In the genomic region with DNA sequence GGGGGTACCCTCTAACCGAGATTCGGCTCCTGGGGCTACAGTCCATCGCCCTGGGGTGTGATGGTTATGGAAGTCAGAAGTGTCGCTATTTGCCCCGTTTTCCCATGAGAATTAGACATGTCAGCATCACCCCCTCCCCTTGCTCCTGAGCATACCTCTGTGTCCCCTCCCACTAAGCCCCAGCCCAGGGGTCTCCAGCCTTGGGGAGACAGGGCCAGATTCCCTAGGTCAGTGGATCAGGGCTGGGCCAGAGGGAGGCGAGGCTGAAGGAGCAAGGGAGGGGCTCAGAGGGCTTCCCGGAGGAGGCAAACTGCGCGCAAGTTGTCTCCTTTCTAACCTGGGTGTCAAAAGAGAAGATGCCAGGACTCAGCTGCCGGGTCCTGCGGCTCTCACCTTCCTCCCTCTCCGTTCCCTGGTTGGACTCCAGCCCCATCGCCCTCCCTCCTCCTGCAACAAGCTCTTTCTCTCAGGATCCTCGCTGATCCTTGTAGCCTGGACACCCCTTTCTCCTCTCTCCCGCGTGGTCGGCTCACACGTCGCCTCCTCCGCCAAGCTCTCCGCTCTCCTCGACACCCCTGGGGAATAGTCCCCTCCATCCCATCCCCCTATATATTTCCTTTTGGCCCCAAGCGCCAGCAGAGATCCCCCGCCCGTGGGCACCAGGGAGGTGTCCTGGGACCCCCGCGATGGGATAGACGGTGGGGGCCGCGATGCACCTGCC, we compare ENCODE assay signal across 9 cellular contexts. TPM values are rescaled to one million over a fixed set of nuclear protein-coding genes. Genes with fewer than 3 reads are reported as not detected.
DNase-seq lines count a peak whose midpoint lies in the region; FAIRE-seq and TF ChIP-seq lines count a peak whose summit lies in the region.
"Had no signal": no experiment of that assay in that cellular context is flagged by ENCODE, and none has a peak within 500 bp of the region (broad histone marks: within the 10 kb centered on the region; RNA-seq: fewer than 3 reads in every experiment).

No MANE protein-coding gene starts in this region.

- H3K9me3 ChIP-seq in GM23248 (ENCODE audit: low read depth) (no peaks in the 10 kb centered on the region), astrocyte (ENCODE audit: insufficient read depth, low read depth, low read length) (peaks cover 2% of the 10 kb centered on the region)

- H3K4me2 ChIP-seq in GM23248 (ENCODE audit: unreplicated experiment) (peak overlapping the region; percentile 59), astrocyte (ENCODE audit: low read length) (peak overlapping the region; percentile 83)

- no peak overlapping the region for H3K27ac ChIP-seq in GM23248
- no peak overlapping the region for H3K27ac ChIP-seq in astrocyte (ENCODE audit: low read depth, low read length)

- H3K79me2 ChIP-seq in GM23248 (ENCODE audit: insufficient read depth): no peaks in the 10 kb centered on the region
- no peaks in the 10 kb centered on the region for H3K79me2 ChIP-seq in astrocyte (ENCODE audit: insufficient read depth, low read length)

- peak; percentile 65 for DNase-seq in 8988T
- no peak for DNase-seq in GM23248
- DNase-seq in astrocyte (ENCODE audit: low read depth): no peak
- no peak for DNase-seq in mesothelial cell of epicardium (ENCODE audit: low spot score in 2 of 2, unreplicated experiment in 2 of 2)
- DNase-seq in NCI-H2196 (lab: John Stamatoyannopoulos, UW; ENCODE audit: unreplicated experiment): no peak
- no peak for DNase-seq in HuH-7.5 (ENCODE audit: low spot score)
- no peak for DNase-seq in activated gamma-delta T cell treated with Interleukin-2 at 50 U/mL for 16 hours
- no peak for DNase-seq in NCI-H774 (lab: John Stamatoyannopoulos, UW)

- H3K27ac Mint-ChIP-seq in astrocyte (ENCODE audit: unreplicated experiment) (no peak overlapping the region), mesothelial cell of epicardium (no peak overlapping the region)

- no peak overlapping the region for H2AFZ ChIP-seq in GM23248
- H2AFZ ChIP-seq in astrocyte (ENCODE audit: low read depth, low read length): peak overlapping the region; percentile 63

- H3K9me3 Mint-ChIP-seq in astrocyte (ENCODE audit: unreplicated experiment): peaks cover 10% of the 10 kb centered on the region
- H3K9me3 Mint-ChIP-seq in mesothelial cell of epicardium: peaks cover under 1% of the 10 kb centered on the region

- H3K4me1 ChIP-seq in GM23248 (ENCODE audit: insufficient read depth) (no peaks in the 10 kb centered on the region), astrocyte (ENCODE audit: insufficient read depth, low read length) (peaks cover 8% of the 10 kb centered on the region)

- H3K27me3 ChIP-seq in GM23248 (replicated peaks; ENCODE audit: insufficient read depth) (peaks cover 79% of the 10 kb centered on the region), astrocyte (ENCODE audit: insufficient read depth, low read length) (peaks cover 61% of the 10 kb centered on the region)

- H3K36me3 ChIP-seq in GM23248 (ENCODE audit: low read depth) (no peaks in the 10 kb centered on the region), astrocyte (ENCODE audit: insufficient read depth, low read length) (no peaks in the 10 kb centered on the region)

- H3K4me1 Mint-ChIP-seq in astrocyte (ENCODE audit: low read depth, unreplicated experiment) (peaks cover 5% of the 10 kb centered on the region), mesothelial cell of epicardium (peaks cover 26% of the 10 kb centered on the region)

- no peak for TF ChIP-seq CTCF in astrocyte (IDR thresholded peaks at IDR 0.05; ENCODE audit: insufficient read depth, low read depth, low read length)
- TF ChIP-seq CTCF in mesothelial cell of epicardium (IDR thresholded peaks at IDR 0.05; ENCODE audit: unreplicated experiment): no peak

- 0 out of 2 replicates have a peak, but pooled peaks cover 6% of the 10 kb centered on the region for H3F3A ChIP-seq in GM23248 (ENCODE audit: insufficient read depth)

- in situ Hi-C loops in GM23248 (cut with MboI): no loop called here

- H3K9me2 ChIP-seq in GM23248 (ENCODE audit: insufficient read depth): no peaks in the 10 kb centered on the region

- H3K36me3 Mint-ChIP-seq in astrocyte (ENCODE audit: low read depth, unreplicated experiment) (no peaks in the 10 kb centered on the region), mesothelial cell of epicardium (no peaks in the 10 kb centered on the region)

- H3K4me3 Mint-ChIP-seq in astrocyte (ENCODE audit: unreplicated experiment) (peak overlapping the region; percentile 81), mesothelial cell of epicardium (peak overlapping the region; percentile 65)

- FAIRE-seq in astrocyte (lab: Jason Lieb, UNC): no peak
- FAIRE-seq: bronchial epithelial cell had no signal

- 2% methylated on average over 19 to 30 of the region's 30 CpGs for WGBS in GM23248 (ENCODE audit: low coverage in 1 of 2, low lambda C conversion rate in 2 of 2, missing lambda C conversion rate in 2 of 2), 2 experiments

- H4K20me1 ChIP-seq in GM23248 (ENCODE audit: insufficient read depth) (no peaks in the 10 kb centered on the region), astrocyte (ENCODE audit: insufficient read depth, low read length) (peaks cover 19% of the 10 kb centered on the region)

- H3K4me3 ChIP-seq in GM23248: peak overlapping the region; percentile 67
- H3K4me3 ChIP-seq in astrocyte (ENCODE audit: insufficient read depth, low read depth, low read length): peak overlapping the region; percentile 46

- H3K27me3 Mint-ChIP-seq in astrocyte (ENCODE audit: low read depth, unreplicated experiment) (peaks cover 64% of the 10 kb centered on the region), mesothelial cell of epicardium (ENCODE audit: low read depth) (peaks cover 88% of the 10 kb centered on the region)

- H3K9ac ChIP-seq in GM23248: no peak overlapping the region
- H3K9ac ChIP-seq in astrocyte (ENCODE audit: low read length): no peak overlapping the region

RNA-seq across cellular contexts. Expression of a gene that starts 0.5 kb away (rescaled TPM):
- 0.13 and 0.97 TPM in 2 replicates for total RNA-seq in GM23248 (2014; rRNA removed; shearing (Covaris generic))
- polyA plus RNA-seq in GM23248 (2016; fragmentation: Nextera tagmentation; extraction: Ambion mirVana): 2.1 and 3.4 TPM in 2 replicates
- 5.6 and 8.8 TPM in 2 replicates for total RNA-seq in astrocyte
- total RNA-seq in mesothelial cell of epicardium: 4.9 to 6.4 TPM (median 4.9 TPM) in 3 replicates

RNA-seq across cellular contexts. Expression of a gene that starts 5.6 kb away (rescaled TPM):
- 40.0 and 59.2 TPM in 2 replicates for total RNA-seq in GM23248 (2014; rRNA removed; shearing (Covaris generic))
- polyA plus RNA-seq in GM23248 (2016; fragmentation: Nextera tagmentation; extraction: Ambion mirVana): 8.6 and 9.9 TPM in 2 replicates
- total RNA-seq in astrocyte (18.5 and 53.1 TPM in 2 replicates), mesothelial cell of epicardium (0.89 to 2.0 TPM (median 1.0 TPM) in 3 replicates)

RNA-seq across cellular contexts. Expression of a gene that starts 23.6 kb away (rescaled TPM):
- total RNA-seq in GM23248 (2014; rRNA removed; shearing (Covaris generic)): 79.9 and 133 TPM in 2 replicates
- polyA plus RNA-seq in GM23248 (2016; fragmentation: Nextera tagmentation; extraction: Ambion mirVana): 103 and 105 TPM in 2 replicates
- total RNA-seq in astrocyte: 47.4 and 54.6 TPM in 2 replicates
- 56.5 to 58.8 TPM (median 58.3 TPM) in 3 replicates for total RNA-seq in mesothelial cell of epicardium

RNA-seq across cellular contexts. Expression of a gene that starts 24.6 kb away (rescaled TPM):
- total RNA-seq in GM23248 (2014; rRNA removed; shearing (Covaris generic)): 5.7 and 6.4 TPM in 2 replicates
- 2.8 and 2.9 TPM in 2 replicates for polyA plus RNA-seq in GM23248 (2016; fragmentation: Nextera tagmentation; extraction: Ambion mirVana)
- total RNA-seq in astrocyte (4.4 and 6.0 TPM in 2 replicates), mesothelial cell of epicardium (12.0 to 13.2 TPM (median 12.6 TPM) in 3 replicates)

RNA-seq across cellular contexts. Expression of a gene that starts 40.6 kb away (rescaled TPM):
- 647 and 755 TPM in 2 replicates for total RNA-seq in GM23248 (2014; rRNA removed; shearing (Covaris generic))
- polyA plus RNA-seq in GM23248 (2016; fragmentation: Nextera tagmentation; extraction: Ambion mirVana): 708 and 711 TPM in 2 replicates
- 1,213 and 1,287 TPM in 2 replicates for total RNA-seq in astrocyte
- 846 to 875 TPM (median 857 TPM) in 3 replicates for total RNA-seq in mesothelial cell of epicardium
